In genomic region chr2:134119672-134120159, GRCh38 we compare ENCODE assay signal across 7 cellular contexts.
DNase-seq lines count a peak whose midpoint lies in the region; ATAC-seq, FAIRE-seq and TF ChIP-seq lines count a peak whose summit lies in the region.

No MANE protein-coding gene starts in this region.

- peak; percentile 90 for FAIRE-seq in GM18507 (lab: Jason Lieb, UNC)

- DNase-seq in GM18507 (ENCODE audit: extremely low spot score, insufficient read length, low read depth), result peak; percentile 58
- DNase-seq in NCI-H1930 (lab: John Stamatoyannopoulos, UW), result peak; percentile 49 to 54
- peak; percentile 72 for DNase-seq in T-helper 9 cell
- peak; percentile 98 for DNase-seq in astrocyte of the hippocampus (ENCODE audit: low read depth, low spot score)
- DNase-seq in hippocampal formation (lab: John Stamatoyannopoulos, UW), result peak; percentile 89 to 96
- peak; percentile 69 for DNase-seq in retinal pigment epithelial cell (ENCODE audit: low read depth)

- H3K4me3 ChIP-seq in retinal pigment epithelial cell (ENCODE audit: low read length), result peak overlapping the region; percentile 64

- peak; percentile 64 for ATAC-seq in HG02885 (IDR thresholded peaks at IDR 0.05; ENCODE audit: poor library complexity, unreplicated experiment)

- TF ChIP-seq CTCF in retinal pigment epithelial cell (conservative IDR thresholded peaks at IDR 0.05; ENCODE audit: low read depth, low read length), result no peak

Comparison
In these comparisons a context has a peak if more than half of its experiments do, and no peak if none do; other contexts are left out.
1. Peak in every context shown above with its lines: DNase-seq, ATAC-seq and H3K4me3 ChIP-seq.